Comparison of ENCODE assay signal across 19 cellular contexts in genomic region chr10:1635340-1635739, GRCh38.
DNase-seq lines count a peak whose midpoint lies in the region; ATAC-seq, FAIRE-seq and TF ChIP-seq lines count a peak whose summit lies in the region.
"Had no signal": no experiment of that assay in that cellular context is flagged by ENCODE, and none has a peak within 500 bp of the region (broad histone marks: within the 10 kb centered on the region; RNA-seq: fewer than 3 reads in every experiment).

No MANE protein-coding gene starts in this region.

- WGBS in H1 (ENCODE audit: extremely low coverage in 1 of 2, insufficient coverage in 1 of 2, insufficient read length in 1 of 2, insufficient replicate concordance in 2 of 2, low coverage in 1 of 2, low lambda C conversion rate in 2 of 2, missing lambda C conversion rate in 1 of 2), 2 experiments = 76% methylated on average over 11 of the region's 11 CpGs; no CpG with 5 or more reads in 1 of the 2 experiments

- H3K23ac ChIP-seq in H1 (ENCODE audit: insufficient read length) = no peak overlapping the region

- H3K56ac ChIP-seq in H1 (replicated peaks; ENCODE audit: insufficient read length, low read depth, low read length) = no peak overlapping the region

- no peak overlapping the region for H2BK120ac ChIP-seq in H1 (replicated peaks; ENCODE audit: low read depth, low read length)

- FAIRE-seq in H1 (lab: Jason Lieb, UNC) = no peak
- FAIRE-seq: A204.1, GM19239 had no signal

- H3K36me3 Mint-ChIP-seq in GM23338 (ENCODE audit: low read depth) (peaks cover 9% of the 10 kb centered on the region; the same call in 2 of the 3 replicates), neural progenitor cell (no peaks in the 10 kb centered on the region)
- H3K36me3 Mint-ChIP-seq: CD14-positive monocyte; CD4-positive, alpha-beta memory T cell had no signal

- H3K79me1 ChIP-seq in H1 (ENCODE audit: low read depth, low read length) = no peaks in the 10 kb centered on the region

- H3K9me2 ChIP-seq in GM23338 (ENCODE audit: insufficient read depth) = no peaks in the 10 kb centered on the region

- H4K20me1 ChIP-seq in GM23338 (replicated peaks; ENCODE audit: insufficient read depth) = no peaks in the 10 kb centered on the region
- H4K20me1 ChIP-seq in H1 (replicated peaks in 1 of 2; ENCODE audit: control insufficient read depth in 1 of 2, insufficient read depth in 2 of 2, low read length in 2 of 2) = no peaks in the 10 kb centered on the region
- no peaks in the 10 kb centered on the region for H4K20me1 ChIP-seq in neural progenitor cell (ENCODE audit: low read depth)

- no peak overlapping the region for H4K91ac ChIP-seq in H1 (replicated peaks; ENCODE audit: insufficient read length, low read length)

- peak; percentile 38 for DNase-seq in GM23338 (ENCODE audit: low spot score)
- DNase-seq in SK-N-MC (ENCODE audit: low read depth, low spot score) = no peak
- DNase-seq in H1 (ENCODE audit: low read depth in 1 of 2, low spot score in 2 of 2) = no peak
- DNase-seq in neural progenitor cell (ENCODE audit: low spot score) = peak; percentile 20
- no peak for DNase-seq in H4 (ENCODE audit: low spot score)
- DNase-seq in middle frontal gyrus (ENCODE audit: extremely low spot score, low spot score) = no peak
- no peak for DNase-seq in NCI-H2081 (lab: John Stamatoyannopoulos, UW)
- DNase-seq: ACHN; BE2C; CD4-positive, alpha-beta memory T cell; DMS79 treated with DMSO at 0.1 percent for 48 hours; GF-D8; GM23248 had no signal

- no peaks in the 10 kb centered on the region for H3K23me2 ChIP-seq in H1 (ENCODE audit: low read depth, low read length)

- no peak for TF ChIP-seq POLR2A in H1 (IDR thresholded peaks at IDR 0.05; ENCODE audit: control extremely low read depth in 1 of 2, low read depth in 2 of 2, low read length in 2 of 2)

- ATAC-seq in GM23338 = peak; percentile 69
- no peak for ATAC-seq in GM19455 (IDR thresholded peaks at IDR 0.05; ENCODE audit: unreplicated experiment)

- no peak overlapping the region for H3K27ac ChIP-seq in GM23338 (ENCODE audit: low read depth)
- H3K27ac ChIP-seq in SK-N-MC = peak overlapping the region; percentile 44
- H3K27ac ChIP-seq in H1 (ENCODE audit: low read depth, low read length) = no peak overlapping the region
- H3K27ac ChIP-seq in neural progenitor cell = no peak overlapping the region
- H3K27ac ChIP-seq: GM23248, HL-60 had no signal

- H2BK12ac ChIP-seq in H1 (ENCODE audit: low read depth, low read length) = no peak overlapping the region

- POLR2A ChIA-PET in H1 (lab: Charles Lee; ENCODE audit: partially characterized antibody) = interaction anchor here (1.4 kb wide), 1 partner anchor 13 kb away, joined by 3 read pairs; no protein-coding TSS in a partner anchor

- H3K9me3 ChIP-seq in SK-N-MC (ENCODE audit: low read depth, low read length) (no peaks in the 10 kb centered on the region), H1 (ENCODE audit: insufficient read depth in 2 of 2, low read depth in 1 of 2, low read length in 1 of 2) (no peaks in the 10 kb centered on the region), neural progenitor cell (ENCODE audit: low read depth) (no peaks in the 10 kb centered on the region)
- H3K9me3 ChIP-seq: BE2C, HAP-1 had no signal

- CTCF ChIA-PET in H1 (lab: Charles Lee; ENCODE audit: partially characterized antibody) = interaction anchor here (0.6 to 1.2 kb wide), 3 partner anchors 18 to 392 kb away, joined by 3 read pairs; no protein-coding TSS in a partner anchor

- no peaks in the 10 kb centered on the region for H3F3A ChIP-seq in GM23338 (replicated peaks; ENCODE audit: low read depth)
- no peaks in the 10 kb centered on the region for H3F3A ChIP-seq in neural progenitor cell (ENCODE audit: low read depth)

- H4K5ac ChIP-seq in H1 (ENCODE audit: insufficient read length, low read depth, low read length) = no peak overlapping the region

- no peaks in the 10 kb centered on the region for H3K27me3 ChIP-seq in GM23338 (ENCODE audit: insufficient read depth)
- no peaks in the 10 kb centered on the region for H3K27me3 ChIP-seq in H1 (replicated peaks in 1 of 4; ENCODE audit: control insufficient read depth in 3 of 4, extremely low read depth in 1 of 4, insufficient read depth in 3 of 4, low read length in 3 of 4)
- H3K27me3 ChIP-seq in neural progenitor cell = no peaks in the 10 kb centered on the region
- H3K27me3 ChIP-seq: BE2C had no signal

- no peak overlapping the region for H2BK5ac ChIP-seq in H1 (ENCODE audit: low read depth, low read length)

- no peak for TF ChIP-seq CTCF in GM23338 (conservative IDR thresholded peaks at IDR 0.05; ENCODE audit: low read depth in 2 of 2)
- TF ChIP-seq CTCF in H1 (IDR thresholded peaks at IDR 0.05; ENCODE audit: control extremely low read depth in 1 of 3, insufficient read depth in 1 of 3, low read depth in 1 of 3, low read length in 3 of 3) = no peak
- TF ChIP-seq CTCF in neural progenitor cell (IDR thresholded peaks at IDR 0.05) = no peak

- H3K4me3 Mint-ChIP-seq in GM23338 (no peak overlapping the region), neural progenitor cell (no peak overlapping the region)
- H3K4me3 Mint-ChIP-seq: CD14-positive monocyte; CD4-positive, alpha-beta memory T cell had no signal

- no peak overlapping the region for H2BK20ac ChIP-seq in H1 (ENCODE audit: low read length)

- no peak overlapping the region for H3K14ac ChIP-seq in H1 (ENCODE audit: insufficient read length)

- H3K4ac ChIP-seq in H1 (replicated peaks; ENCODE audit: insufficient read length, low read depth, low read length) = no peak overlapping the region

- no peak overlapping the region for H3K4me2 ChIP-seq in GM23338
- 0 out of 4 replicates have a peak overlapping the region, but pooled peaks of 1 of the 2 experiments have one; percentile 3 for H3K4me2 ChIP-seq in H1 (ENCODE audit: insufficient read depth in 1 of 2, low read depth in 2 of 2, low read length in 2 of 2)
- no peak overlapping the region for H3K4me2 ChIP-seq in neural progenitor cell

- H2AFZ ChIP-seq in GM23338 (no peak overlapping the region), H1 (ENCODE audit: low read length) (peak overlapping the region; percentile 66; the same call in 1 of the 2 replicates), neural progenitor cell (replicated peaks) (no peak overlapping the region)
- H2AFZ ChIP-seq: GM23248 had no signal

- H3K9ac ChIP-seq in SK-N-MC (ENCODE audit: insufficient read length) (no peak overlapping the region), H1 (replicated peaks in 1 of 4; ENCODE audit: extremely low read depth in 1 of 4, low read depth in 3 of 4, low read length in 3 of 4) (no peak overlapping the region), neural progenitor cell (no peak overlapping the region)
- H3K9ac ChIP-seq: GM23248 had no signal

- H2AK5ac ChIP-seq in H1 (ENCODE audit: low read depth, low read length) = no peak overlapping the region

- no peak for TF ChIP-seq EP300 in H1 (IDR thresholded peaks at IDR 0.05; ENCODE audit: borderline replicate concordance in 1 of 2, low read depth in 2 of 2, low read length in 2 of 2)

- H3K4me1 ChIP-seq in GM23338 (ENCODE audit: insufficient read depth) (peaks cover 6% of the 10 kb centered on the region; the same call in 1 of the 2 replicates), H1 (replicated peaks in 1 of 4; ENCODE audit: control insufficient read depth in 3 of 4, insufficient read depth in 4 of 4, low read length in 3 of 4) (no peaks in the 10 kb centered on the region; a peak in 1 of 7 replicates), neural progenitor cell (no peaks in the 10 kb centered on the region)
- H3K4me1 ChIP-seq: BE2C, HAP-1 had no signal

- no peak overlapping the region for H4K8ac ChIP-seq in H1 (ENCODE audit: extremely low read depth, insufficient read depth, low read length)

- H3K4me3 ChIP-seq in GM23338 = no peak overlapping the region
- no peak overlapping the region for H3K4me3 ChIP-seq in SK-N-MC
- H3K4me3 ChIP-seq in H1 (ENCODE audit: extremely low read depth in 1 of 4, insufficient read depth in 2 of 4, low read depth in 3 of 4, low read length in 4 of 4) = no peak overlapping the region
- H3K4me3 ChIP-seq in neural progenitor cell = no peak overlapping the region
- H3K4me3 ChIP-seq: GM23248, HAP-1 had no signal

- H3K27ac Mint-ChIP-seq in GM23338 (no peak overlapping the region; the same call in 1 of the 2 replicates), neural progenitor cell (no peak overlapping the region)
- H3K27ac Mint-ChIP-seq: CD14-positive monocyte; CD4-positive, alpha-beta memory T cell had no signal

- H3K9me3 Mint-ChIP-seq in GM23338 (no peaks in the 10 kb centered on the region), neural progenitor cell (no peaks in the 10 kb centered on the region)
- H3K9me3 Mint-ChIP-seq: CD4-positive, alpha-beta memory T cell had no signal

- TF ChIP-seq RAD21 in H1 (IDR thresholded peaks at IDR 0.05 in 1 of 2, conservative IDR thresholded peaks at IDR 0.05 in 1 of 2; ENCODE audit: low read depth in 2 of 2, low read length in 2 of 2) = no peak

- H3K18ac ChIP-seq in H1 (ENCODE audit: extremely low read depth, low read length) = peak overlapping the region; percentile 54; the same call in 1 of the 2 replicates

- no peaks in the 10 kb centered on the region for H3K79me2 ChIP-seq in GM23338 (replicated peaks; ENCODE audit: insufficient read depth)
- H3K79me2 ChIP-seq in H1 (ENCODE audit: control insufficient read depth in 1 of 2, insufficient read depth in 2 of 2, low read length in 2 of 2) = no peaks in the 10 kb centered on the region
- no peaks in the 10 kb centered on the region for H3K79me2 ChIP-seq in neural progenitor cell (ENCODE audit: low read depth)

- H3K36me3 ChIP-seq in GM23338 (ENCODE audit: insufficient read depth) (no peaks in the 10 kb centered on the region), SK-N-MC (ENCODE audit: insufficient read depth, low read length) (no peaks in the 10 kb centered on the region; the same call in 1 of the 2 replicates), H1 (ENCODE audit: control insufficient read depth in 2 of 4, insufficient read depth in 4 of 4, low read length in 3 of 4) (no peaks in the 10 kb centered on the region), neural progenitor cell (no peaks in the 10 kb centered on the region)
- H3K36me3 ChIP-seq: BE2C, HAP-1 had no signal

- H3K27me3 Mint-ChIP-seq in GM23338 (ENCODE audit: insufficient read depth, low read depth, poor library complexity) = peaks cover 8% of the 10 kb centered on the region
- H3K27me3 Mint-ChIP-seq in neural progenitor cell (ENCODE audit: insufficient read depth, low read depth) = peaks cover 7% of the 10 kb centered on the region

- H2BK15ac ChIP-seq in H1 (ENCODE audit: low read length) = no peak overlapping the region

- peaks cover 10% of the 10 kb centered on the region; the same call in 2 of the 3 replicates for H3K4me1 Mint-ChIP-seq in GM23338
- peaks cover 9% of the 10 kb centered on the region for H3K4me1 Mint-ChIP-seq in neural progenitor cell
- H3K4me1 Mint-ChIP-seq: CD14-positive monocyte had no signal

TF ChIP-seq in H1, 55 proteins besides CTCF, POLR2A, EP300 and RAD21:
- TF ChIP-seq PHF8 (conservative IDR thresholded peaks at IDR 0.05; ENCODE audit: low read depth, low read length) (no peak), CEBPB (IDR thresholded peaks at IDR 0.05; ENCODE audit: low read depth, low read length) (0 out of 2 replicates have a peak, but pooled peaks have one; percentile 5)
TF ChIP-seq in H1: peak in this region for 1.

Comparison
In these comparisons a context has a peak if more than half of its experiments do, and no peak if none do; other contexts are left out.
1. DNase-seq: peak in GM23338 (single experiment) and neural progenitor cell (single experiment); none in SK-N-MC (single experiment), H1 (0 of 2), H4 (single experiment), middle frontal gyrus (single experiment) and NCI-H2081 (0 of 2).